19 cellular contexts compared by ENCODE assay signal in the genomic region with DNA sequence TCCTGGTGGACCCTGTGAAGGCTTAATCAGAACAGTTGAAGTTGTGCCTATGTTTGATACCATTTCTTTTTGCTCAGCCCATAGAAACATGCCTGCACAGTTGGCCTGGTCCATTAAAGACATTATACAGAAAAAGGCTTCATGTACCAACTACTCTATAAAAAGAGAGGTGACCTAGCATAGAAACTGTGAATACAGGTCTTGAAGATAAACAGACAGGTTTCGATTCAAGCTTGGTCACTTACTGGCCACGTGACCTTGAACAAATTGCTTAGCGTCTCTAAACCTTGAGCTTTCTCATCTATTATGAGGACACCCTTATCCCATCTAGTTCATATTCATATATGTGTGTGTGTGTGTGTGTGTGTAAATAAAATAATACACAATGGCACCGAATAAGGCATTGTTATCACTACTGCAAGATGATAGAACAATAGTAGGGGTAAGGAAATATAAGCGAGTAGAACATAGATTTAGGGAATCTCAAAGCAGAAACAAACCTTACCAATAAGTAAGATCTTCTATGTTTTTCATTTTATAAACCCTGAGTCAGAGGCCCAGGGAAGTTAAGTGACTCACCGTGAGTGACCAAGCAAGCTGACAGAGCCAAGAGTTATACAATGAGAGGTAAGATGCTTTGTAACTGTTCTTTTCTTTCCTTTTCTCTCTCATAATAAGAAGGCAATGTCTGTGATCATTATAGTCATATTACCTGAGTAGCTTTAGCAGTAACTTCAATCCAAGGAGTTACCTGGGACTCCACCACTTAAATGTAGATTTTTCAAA.
DNase-seq lines count a peak whose midpoint lies in the region; TF ChIP-seq lines count a peak whose summit lies in the region.
"Had no signal": no experiment of that assay in that cellular context is flagged by ENCODE, and none has a peak within 500 bp of the region (broad histone marks: within the 10 kb centered on the region; RNA-seq: fewer than 3 reads in every experiment).

No MANE protein-coding gene starts in this region.

- H3K9me3 ChIP-seq in breast epithelium (no peaks in the 10 kb centered on the region), suprapubic skin (no peaks in the 10 kb centered on the region)
- H3K9me3 ChIP-seq in CD8-positive, alpha-beta memory T cell (ENCODE audit: low read length), result no peaks in the 10 kb centered on the region
- H3K9me3 ChIP-seq: upper lobe of left lung had no signal

- H3K36me3 ChIP-seq in breast epithelium (no peaks in the 10 kb centered on the region), suprapubic skin (no peaks in the 10 kb centered on the region)
- H3K36me3 ChIP-seq in CD8-positive, alpha-beta memory T cell (ENCODE audit: insufficient read depth, low read length), result no peaks in the 10 kb centered on the region
- H3K36me3 ChIP-seq: upper lobe of left lung, WERI-Rb-1 had no signal

- TF ChIP-seq POLR2A in breast epithelium (IDR thresholded peaks at IDR 0.05) (no peak), suprapubic skin (IDR thresholded peaks at IDR 0.05) (no peak)

- POLR2A ChIA-PET in MCF 10A (lab: Yijun Ruan, JAX), result no interaction called here
- POLR2A ChIA-PET in CD8-positive, alpha-beta memory T cell (lab: Charles Lee), result no interaction called here

- DNase-seq in MCF 10A (ENCODE audit: unreplicated experiment), result peak; percentile 30
- DNase-seq in breast epithelium (ENCODE audit: low spot score in 2 of 2), result no peak
- DNase-seq in astrocyte of the hippocampus (ENCODE audit: low read depth, low spot score), result peak; percentile 69
- DNase-seq in iris pigment epithelial cell (ENCODE audit: low read depth), result peak; percentile 22
- DNase-seq in suprapubic skin (ENCODE audit: low spot score in 2 of 2), result no peak
- DNase-seq in stimulated activated CD4-positive, alpha-beta T cell treated with anti-CD3 and anti-CD28 coated beads, Interleukin-2, amount 100 ng/mL, for 48 hours, result no peak
- no peak for DNase-seq in HT-29 (ENCODE audit: low spot score)
- DNase-seq in CD8-positive, alpha-beta memory T cell, result no peak
- DNase-seq: Calu3; hippocampal formation; naive thymus-derived CD4-positive, alpha-beta T cell; NCI-H510A treated with DMSO at 0.1 percent for 48 hours; PC-9; retina; stimulated activated CD4-positive, alpha-beta T cell treated with anti-CD3 and anti-CD28 coated beads, Interleukin-2, amount 100 ng/mL, for 24 hours; SW 1271; upper lobe of left lung; WERI-Rb-1 had no signal

- H3K4me1 Mint-ChIP-seq in MCF 10A (ENCODE audit: insufficient read depth, unreplicated experiment), result no peaks in the 10 kb centered on the region
- no peaks in the 10 kb centered on the region for H3K4me1 Mint-ChIP-seq in CD8-positive, alpha-beta memory T cell
- H3K4me1 Mint-ChIP-seq: naive thymus-derived CD4-positive, alpha-beta T cell had no signal

- H3K27ac ChIP-seq in breast epithelium, result no peak overlapping the region
- no peak overlapping the region for H3K27ac ChIP-seq in suprapubic skin
- no peak overlapping the region for H3K27ac ChIP-seq in CD8-positive, alpha-beta memory T cell (ENCODE audit: low read depth, low read length)
- H3K27ac ChIP-seq: PC-9, upper lobe of left lung, WERI-Rb-1 had no signal

- H3K27ac Mint-ChIP-seq in MCF 10A (ENCODE audit: low read depth, unreplicated experiment), result no peak overlapping the region
- H3K27ac Mint-ChIP-seq in CD8-positive, alpha-beta memory T cell, result no peak overlapping the region
- H3K27ac Mint-ChIP-seq: naive thymus-derived CD4-positive, alpha-beta T cell had no signal

- H3K27me3 ChIP-seq in breast epithelium (no peaks in the 10 kb centered on the region), suprapubic skin (no peaks in the 10 kb centered on the region)
- no peaks in the 10 kb centered on the region for H3K27me3 ChIP-seq in CD8-positive, alpha-beta memory T cell (ENCODE audit: insufficient read depth, low read length, poor library complexity, severe bottlenecking)
- H3K27me3 ChIP-seq: upper lobe of left lung had no signal

- H3K4me3 ChIP-seq in breast epithelium (no peak overlapping the region), suprapubic skin (no peak overlapping the region)
- no peak overlapping the region for H3K4me3 ChIP-seq in CD8-positive, alpha-beta memory T cell (ENCODE audit: low read length)
- H3K4me3 ChIP-seq: K562, PC-9, upper lobe of left lung had no signal

- no peak overlapping the region for H3K4me3 Mint-ChIP-seq in MCF 10A (ENCODE audit: unreplicated experiment)
- H3K4me3 Mint-ChIP-seq in CD8-positive, alpha-beta memory T cell, result no peak overlapping the region
- H3K4me3 Mint-ChIP-seq: naive thymus-derived CD4-positive, alpha-beta T cell had no signal

- no peaks in the 10 kb centered on the region for H3K9me3 Mint-ChIP-seq in MCF 10A (ENCODE audit: unreplicated experiment)
- peaks cover 0 to 4% (median 2%) of the 10 kb centered on the region in 5 donors for H3K9me3 Mint-ChIP-seq in CD8-positive, alpha-beta memory T cell

- WGBS in suprapubic skin, result 86% methylated on average over 6 of the region's 6 CpGs

- TF ChIP-seq CTCF in MCF 10A (IDR thresholded peaks at IDR 0.05; ENCODE audit: unreplicated experiment), result no peak
- TF ChIP-seq CTCF in breast epithelium (IDR thresholded peaks at IDR 0.05), result no peak
- TF ChIP-seq CTCF in suprapubic skin (IDR thresholded peaks at IDR 0.05), result no peak

- CTCF ChIA-PET in MCF 10A (lab: Yijun Ruan, JAX), result no interaction called here
- CTCF ChIA-PET in CD8-positive, alpha-beta memory T cell (lab: Charles Lee), result no interaction called here

- H3K27me3 Mint-ChIP-seq in MCF 10A (ENCODE audit: insufficient read depth, unreplicated experiment), result no peaks in the 10 kb centered on the region
- H3K27me3 Mint-ChIP-seq in CD8-positive, alpha-beta memory T cell, result no peaks in the 10 kb centered on the region
- H3K27me3 Mint-ChIP-seq: naive thymus-derived CD4-positive, alpha-beta T cell had no signal

- no peak for TF ChIP-seq EP300 in suprapubic skin (IDR thresholded peaks at IDR 0.05)

- no TSS peak for BruUV-seq in MCF 10A (replicated peaks; lab: Mats Ljungman, UMichigan)

- intact Hi-C loops in MCF 10A (cut with micrococcal nuclease) (no loop called here), breast epithelium (cut with DNase I; ENCODE audit: low total_unique reads) (no loop called here)

- no peaks in the 10 kb centered on the region for H3K36me3 Mint-ChIP-seq in MCF 10A (ENCODE audit: insufficient read depth, unreplicated experiment)
- H3K36me3 Mint-ChIP-seq in CD8-positive, alpha-beta memory T cell, result no peaks in the 10 kb centered on the region
- H3K36me3 Mint-ChIP-seq: naive thymus-derived CD4-positive, alpha-beta T cell had no signal

- H3K4me1 ChIP-seq in breast epithelium (no peaks in the 10 kb centered on the region), suprapubic skin (peaks cover 17% of the 10 kb centered on the region)
- no peaks in the 10 kb centered on the region for H3K4me1 ChIP-seq in CD8-positive, alpha-beta memory T cell (ENCODE audit: insufficient read depth, low read length)
- H3K4me1 ChIP-seq: upper lobe of left lung had no signal

Comparison
In these comparisons a context has a peak if more than half of its experiments do, and no peak if none do; other contexts are left out.
1. DNase-seq: peak in MCF 10A (single experiment), astrocyte of the hippocampus (single experiment) and iris pigment epithelial cell (single experiment); none in breast epithelium (0 of 2), suprapubic skin (0 of 2), stimulated activated CD4-positive, alpha-beta T cell treated with anti-CD3 and anti-CD28 coated beads, Interleukin-2, amount 100 ng/mL, for 48 hours (0 of 2), HT-29 (single experiment) and CD8-positive, alpha-beta memory T cell (0 of 5).